In genomic region chr22:37848587-37849088, GRCh38 we compare ENCODE assay signal across 1 cellular context.
TF ChIP-seq lines count a peak whose summit lies in the region.

No MANE protein-coding gene starts in this region.

TF ChIP-seq in H1, 55 proteins besides CTCF, POLR2A, EP300 and RAD21:
- no peak for TF ChIP-seq KDM1A (IDR thresholded peaks at IDR 0.05; ENCODE audit: borderline replicate concordance, low read length)
- no peak for TF ChIP-seq CBX8 (IDR thresholded peaks at IDR 0.05; ENCODE audit: borderline replicate concordance, low read depth, low read length)
- peak; percentile 77 for TF ChIP-seq CHD2 (IDR thresholded peaks at IDR 0.05; ENCODE audit: low read length)
- TF ChIP-seq ZNF274 (IDR thresholded peaks at IDR 0.05; ENCODE audit: borderline replicate concordance, extremely low read depth, low read length): no peak
- no peak for TF ChIP-seq SP1 (IDR thresholded peaks at IDR 0.05; ENCODE audit: low read depth, low read length)
- no peak for TF ChIP-seq SIX5 (IDR thresholded peaks at IDR 0.05; ENCODE audit: low read depth, low read length)
- no peak for TF ChIP-seq SP2 (IDR thresholded peaks at IDR 0.05; ENCODE audit: low read length)
- TF ChIP-seq YY1 (IDR thresholded peaks at IDR 0.05; ENCODE audit: low read depth, low read length): peak; percentile 82
- TF ChIP-seq EGR1 (IDR thresholded peaks at IDR 0.05; ENCODE audit: borderline replicate concordance, low read depth, low read length): no peak
- no peak for TF ChIP-seq GABPA (IDR thresholded peaks at IDR 0.05; ENCODE audit: borderline replicate concordance, insufficient read depth, low read length)
- no peak for TF ChIP-seq SP4 (IDR thresholded peaks at IDR 0.05; ENCODE audit: low read length)
TF ChIP-seq in H1: peak in this region for 2.
